1 cellular context compared by ENCODE assay signal in genomic region chr1:1304331-1305299, GRCh38.
TF ChIP-seq lines count a peak whose summit lies in the region.

No MANE protein-coding gene starts in this region.

TF ChIP-seq in IMR-90, 13 proteins besides CTCF, POLR2A, EP300 and RAD21:
- TF ChIP-seq MXI1 (IDR thresholded peaks at IDR 0.05; ENCODE audit: borderline replicate concordance, low read depth, low read length) (0 out of 2 replicates have a peak, but pooled peaks have one; percentile 49), CEBPB (IDR thresholded peaks at IDR 0.05; ENCODE audit: low read depth, low read length) (no peak), BHLHE40 (IDR thresholded peaks at IDR 0.05; ENCODE audit: low read depth, low read length) (peak; percentile 96), RFX5 (IDR thresholded peaks at IDR 0.05; ENCODE audit: low read depth, low read length) (no peak), USF2 (IDR thresholded peaks at IDR 0.05; ENCODE audit: low read depth, low read length) (peak; percentile 98), RCOR1 (IDR thresholded peaks at IDR 0.05; ENCODE audit: insufficient replicate concordance, low read length) (no peak), NFE2L2 (IDR thresholded peaks at IDR 0.05; ENCODE audit: low read depth, low read length) (no peak), SMC3 (IDR thresholded peaks at IDR 0.05; ENCODE audit: low read depth, low read length) (no peak), CHD1 (IDR thresholded peaks at IDR 0.05; ENCODE audit: low read depth, low read length) (no peak), ELK1 (IDR thresholded peaks at IDR 0.05; ENCODE audit: borderline replicate concordance, low read depth, low read length) (no peak), MAFK (IDR thresholded peaks at IDR 0.05; ENCODE audit: low read depth, low read length) (no peak), MAZ (IDR thresholded peaks at IDR 0.05; ENCODE audit: borderline replicate concordance, low read depth, low read length) (peak; percentile 95), FOS (IDR thresholded peaks at IDR 0.05; ENCODE audit: low read depth, low read length) (no peak)
